In the genomic region with DNA sequence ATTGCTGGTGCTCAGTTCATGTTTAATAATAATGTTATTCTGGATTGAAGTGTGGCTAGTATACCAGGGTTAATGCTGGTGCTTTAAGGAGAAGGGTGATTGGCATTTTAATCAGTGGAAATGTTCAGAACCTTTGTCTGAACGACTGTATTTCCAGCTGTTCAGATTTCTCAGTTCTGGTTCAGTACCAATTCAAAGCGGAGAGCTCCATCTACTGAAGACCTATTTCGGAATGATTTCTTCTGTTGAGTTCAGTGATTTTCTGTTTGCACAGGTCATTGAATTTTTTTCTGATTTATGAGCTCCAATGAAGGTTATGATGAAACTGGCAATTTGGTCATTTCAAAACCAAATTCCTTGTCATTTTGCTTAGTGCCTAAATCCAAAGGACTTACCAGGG, we compare ENCODE assay signal across 18 cellular contexts.
"Had no signal": no experiment of that assay in that cellular context is flagged by ENCODE, and none has a peak within 500 bp of the region (broad histone marks: within the 10 kb centered on the region; RNA-seq: fewer than 3 reads in every experiment).

No MANE protein-coding gene starts in this region.

- H3K27ac ChIP-seq: brain microvascular endothelial cell, foreskin keratinocyte, neutrophil, suprapubic skin had no signal

- H3K36me3 ChIP-seq: brain microvascular endothelial cell, neutrophil, suprapubic skin had no signal

- H3K4me1 ChIP-seq: foreskin keratinocyte, suprapubic skin had no signal

- H3K27me3 ChIP-seq: brain microvascular endothelial cell, foreskin keratinocyte, neutrophil, suprapubic skin had no signal

- ATAC-seq: activated CD4-positive, CD25-positive, alpha-beta regulatory T cell treated with anti-CD3 and anti-CD28 coated beads, Interleukin-2, amount 50 U/mL, for 24 hours; effector memory CD8-positive, alpha-beta T cell; foreskin keratinocyte; naive thymus-derived CD8-positive, alpha-beta T cell; right cardiac atrium; stimulated activated naive CD8-positive, alpha-beta T cell treated with anti-CD3 and anti-CD28 coated beads, Interleukin-15, Interleukin-2, amounts not matched to agents 100 U/mL and 50 U/mL, for 24 hours; T-cell had no signal

- DNase-seq: activated CD4-positive, alpha-beta T cell treated with anti-CD3 and anti-CD28 coated beads, Interleukin-2, amount 50 U/mL, for 1 hour; activated CD8-positive, alpha-beta memory T cell treated with anti-CD3 and anti-CD28 coated beads for 24 hours; activated gamma-delta T cell treated with Interleukin-2 at 50 U/mL for 16 hours; brain microvascular endothelial cell; effector memory CD8-positive, alpha-beta T cell; foreskin keratinocyte; kidney glomerular epithelial cell; naive thymus-derived CD8-positive, alpha-beta T cell; right cardiac atrium; stimulated activated naive CD8-positive, alpha-beta T cell treated with anti-CD3 and anti-CD28 coated beads, Interleukin-15, Interleukin-2, amounts not matched to agents 100 U/mL and 50 U/mL, for 24 hours; T-cell; T-helper 9 cell; trophoblast cell had no signal

- H3K4me2 ChIP-seq: smooth muscle cell had no signal

- H3K9me3 ChIP-seq: neutrophil, suprapubic skin had no signal

- H3K4me3 ChIP-seq: lung, smooth muscle cell, suprapubic skin had no signal
